ENCODE assay signal across 2 cellular contexts in the genomic region with DNA sequence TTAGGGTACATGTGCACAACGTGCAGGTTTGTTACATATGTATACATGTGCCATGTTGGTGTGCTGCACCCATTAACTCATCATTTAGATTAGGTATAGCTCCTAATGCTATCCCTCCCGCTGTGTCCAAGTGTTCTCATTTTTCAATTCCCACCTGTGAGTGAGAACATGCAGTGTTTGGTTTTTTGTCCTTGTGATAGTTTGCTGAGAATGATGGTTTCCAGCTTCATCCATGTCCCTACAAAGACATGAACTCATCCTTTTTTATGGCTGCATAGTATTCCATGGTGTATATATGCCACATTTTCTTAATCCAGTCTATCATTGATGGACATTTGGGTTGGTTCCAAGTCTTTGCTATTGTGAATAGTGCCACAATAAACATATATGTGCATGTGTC. TPM values are rescaled to one million over a fixed set of nuclear protein-coding genes. Genes with fewer than 3 reads are reported as not detected.
"Had no signal": no experiment of that assay in that cellular context is flagged by ENCODE, and none has a peak within 500 bp of the region (broad histone marks: within the 10 kb centered on the region; RNA-seq: fewer than 3 reads in every experiment).

No MANE protein-coding gene starts in this region.

RNA-seq across cellular contexts. Expression of a gene that starts 24.4 kb away (rescaled TPM):
- total RNA-seq: G401, GM12878 had no signal
- polyA plus RNA-seq: GM12878 had no signal

RNA-seq across cellular contexts. Expression of a gene that starts 47.0 kb away (rescaled TPM):
- total RNA-seq: G401, GM12878 had no signal
